In the genomic region with DNA sequence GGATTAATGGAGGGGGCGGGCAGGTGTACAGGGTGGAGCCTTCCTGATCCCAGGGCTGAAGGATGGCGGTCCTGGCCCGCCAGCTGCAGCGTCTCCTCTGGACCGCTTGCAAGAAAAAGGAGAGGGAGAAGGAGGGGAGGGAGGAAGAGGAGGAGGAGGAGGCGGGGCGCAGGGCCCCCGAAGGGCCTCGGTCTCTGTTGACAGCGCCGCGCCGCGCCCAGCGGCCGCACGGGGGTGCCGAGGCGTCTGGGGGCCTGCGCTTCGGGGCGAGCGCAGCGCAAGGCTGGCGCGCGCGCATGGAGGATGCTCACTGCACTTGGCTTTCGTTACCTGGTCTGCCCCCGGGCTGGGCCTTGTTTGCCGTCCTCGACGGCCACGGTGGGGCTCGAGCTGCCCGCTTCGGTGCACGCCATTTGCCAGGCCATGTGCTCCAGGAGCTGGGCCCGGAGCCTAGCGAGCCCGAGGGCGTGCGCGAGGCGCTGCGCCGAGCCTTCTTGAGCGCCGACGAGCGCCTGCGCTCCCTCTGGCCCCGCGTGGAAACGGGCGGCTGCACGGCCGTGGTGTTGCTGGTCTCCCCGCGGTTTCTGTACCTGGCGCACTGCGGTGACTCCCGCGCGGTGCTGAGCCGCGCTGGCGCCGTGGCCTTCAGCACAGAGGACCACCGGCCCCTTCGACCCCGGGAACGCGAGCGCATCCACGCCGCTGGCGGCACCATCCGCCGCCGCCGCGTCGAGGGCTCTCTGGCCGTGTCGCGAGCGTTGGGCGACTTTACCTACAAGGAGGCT, we compare ENCODE assay signal across 8 cellular contexts. TPM values are rescaled to one million over a fixed set of nuclear protein-coding genes. Genes with fewer than 3 reads are reported as not detected.
DNase-seq lines count a peak whose midpoint lies in the region; ATAC-seq, FAIRE-seq and TF ChIP-seq lines count a peak whose summit lies in the region.

A gene with protein sequence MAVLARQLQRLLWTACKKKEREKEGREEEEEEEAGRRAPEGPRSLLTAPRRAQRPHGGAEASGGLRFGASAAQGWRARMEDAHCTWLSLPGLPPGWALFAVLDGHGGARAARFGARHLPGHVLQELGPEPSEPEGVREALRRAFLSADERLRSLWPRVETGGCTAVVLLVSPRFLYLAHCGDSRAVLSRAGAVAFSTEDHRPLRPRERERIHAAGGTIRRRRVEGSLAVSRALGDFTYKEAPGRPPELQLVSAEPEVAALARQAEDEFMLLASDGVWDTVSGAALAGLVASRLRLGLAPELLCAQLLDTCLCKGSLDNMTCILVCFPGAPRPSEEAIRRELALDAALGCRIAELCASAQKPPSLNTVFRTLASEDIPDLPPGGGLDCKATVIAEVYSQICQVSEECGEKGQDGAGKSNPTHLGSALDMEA (plus strand): TSS at position 33 of the 785 bp plus-strand sequence. CDS start 30 bp downstream, at position 63.

- CTCF ChIA-PET in HEK293T (lab: Yijun Ruan, JAX): no interaction called here

- H3K36me3 ChIP-seq in SK-N-MC (ENCODE audit: insufficient read depth, low read length) (no peaks in the 10 kb centered on the region), keratinocyte (ENCODE audit: control insufficient read depth in 2 of 2, extremely low read depth in 1 of 2, insufficient read depth in 2 of 2, low read length in 2 of 2) (peaks cover 0 to 4% of the 10 kb centered on the region in 2 experiments)

- H4K20me1 ChIP-seq in keratinocyte (ENCODE audit: control insufficient read depth, extremely low read depth, insufficient read depth, low read length): no peaks in the 10 kb centered on the region

- POLR2A ChIA-PET in HEK293T (lab: Yijun Ruan, JAX): no interaction called here

- peaks cover 5% of the 10 kb centered on the region for H3K36me3 Mint-ChIP-seq in stimulated activated effector memory CD8-positive, alpha-beta T cell treated with anti-CD3 and anti-CD28 coated beads, Interleukin-12 subunit alpha, Interleukin-12 subunit beta, amount 100 ng/mL, for 72 hours

- no peak for FAIRE-seq in keratinocyte (lab: Jason Lieb, UNC)

- peak within 1 kb of the TSS; percentile 84 for H3K27ac Mint-ChIP-seq in stimulated activated effector memory CD8-positive, alpha-beta T cell treated with anti-CD3 and anti-CD28 coated beads, Interleukin-12 subunit alpha, Interleukin-12 subunit beta, amount 100 ng/mL, for 72 hours

- no peaks in the 10 kb centered on the region for H3K9me1 ChIP-seq in keratinocyte (ENCODE audit: control insufficient read depth, extremely low read depth, insufficient read depth, low read length)

- peaks cover 48% of the 10 kb centered on the region for H3K4me1 Mint-ChIP-seq in stimulated activated effector memory CD8-positive, alpha-beta T cell treated with anti-CD3 and anti-CD28 coated beads, Interleukin-12 subunit alpha, Interleukin-12 subunit beta, amount 100 ng/mL, for 72 hours

- H3K4me3 Mint-ChIP-seq in stimulated activated effector memory CD8-positive, alpha-beta T cell treated with anti-CD3 and anti-CD28 coated beads, Interleukin-12 subunit alpha, Interleukin-12 subunit beta, amount 100 ng/mL, for 72 hours: peak within 1 kb of the TSS; percentile 82

- H3K9me3 ChIP-seq in SK-N-MC (ENCODE audit: low read depth, low read length) (no peaks in the 10 kb centered on the region), keratinocyte (ENCODE audit: control insufficient read depth, low read depth, low read length) (no peaks in the 10 kb centered on the region)

- peak within 1 kb of the TSS; percentile 80 for H3K4me3 ChIP-seq in SK-N-MC
- H3K4me3 ChIP-seq in keratinocyte (ENCODE audit: control insufficient read depth in 2 of 3, extremely low read depth in 1 of 3, insufficient read depth in 2 of 3, low read depth in 1 of 3, low read length in 3 of 3): peak within 1 kb of the TSS; percentile 27 to 60 (median 41)

- H3K27ac ChIP-seq in SK-N-MC (no peak within 1 kb of the TSS), keratinocyte (ENCODE audit: control insufficient read depth, insufficient read depth, low read length) (peak within 1 kb of the TSS; percentile 26)

- no peaks in the 10 kb centered on the region for H3K27me3 ChIP-seq in keratinocyte (ENCODE audit: control insufficient read depth, extremely low read depth, insufficient read depth, low read length)

- H3K9ac ChIP-seq in SK-N-MC (ENCODE audit: insufficient read length): peak within 1 kb of the TSS; percentile 29
- H3K9ac ChIP-seq in keratinocyte (ENCODE audit: control insufficient read depth, extremely low read depth, insufficient read depth, low read length): peak within 1 kb of the TSS; percentile 44

- peak; percentile 41 for DNase-seq in NCI-H1436 (lab: John Stamatoyannopoulos, UW)
- DNase-seq in NCI-H1436 treated with DMSO at 0.1 percent for 48 hours (lab: John Stamatoyannopoulos, UW): no peak
- DNase-seq in SK-N-MC (ENCODE audit: low read depth, low spot score): no peak
- DNase-seq in astrocyte of the hippocampus (ENCODE audit: low read depth, low spot score): peak; percentile 56
- no peak for DNase-seq in keratinocyte (ENCODE audit: low read depth, low spot score)
- peak; percentile 54 to 84 for DNase-seq in stimulated activated effector memory CD8-positive, alpha-beta T cell treated with anti-CD3 and anti-CD28 coated beads, Interleukin-12 subunit alpha, Interleukin-12 subunit beta, amount 100 ng/mL, for 72 hours (ENCODE audit: low spot score in 2 of 2)
- no peak for DNase-seq in HEK293T (ENCODE audit: extremely low spot score)

- H3K4me1 ChIP-seq in keratinocyte (ENCODE audit: control insufficient read depth, extremely low read depth, insufficient read depth, low read length): peaks cover 11% of the 10 kb centered on the region

- TF ChIP-seq CTCF in keratinocyte (optimal IDR thresholded peaks at IDR 0.05 in 1 of 3, IDR thresholded peaks at IDR 0.05 in 1 of 3, conservative IDR thresholded peaks at IDR 0.05 in 1 of 3; ENCODE audit: extremely low read depth in 1 of 3, insufficient read depth in 2 of 3, low read length in 3 of 3): peak in 1 of 3 experiments; percentile 9

- H3K4me2 ChIP-seq in keratinocyte (ENCODE audit: control insufficient read depth, extremely low read depth, insufficient read depth, low read depth, low read length): peak within 1 kb of the TSS; percentile 85

- ATAC-seq in stimulated activated effector memory CD8-positive, alpha-beta T cell treated with anti-CD3 and anti-CD28 coated beads, Interleukin-12 subunit alpha, Interleukin-12 subunit beta, amount 100 ng/mL, for 72 hours: peak; percentile 73
- ATAC-seq in HG03439 (IDR thresholded peaks at IDR 0.05; ENCODE audit: unreplicated experiment): no peak

- H3K9me3 Mint-ChIP-seq in stimulated activated effector memory CD8-positive, alpha-beta T cell treated with anti-CD3 and anti-CD28 coated beads, Interleukin-12 subunit alpha, Interleukin-12 subunit beta, amount 100 ng/mL, for 72 hours: no peaks in the 10 kb centered on the region

- dilution Hi-C loops in keratinocyte (cut with MboI; ENCODE audit: extremely low pct_ligation_motif_present, low sequenced_read_pairs): no loop called here

- H2AFZ ChIP-seq in keratinocyte (ENCODE audit: control insufficient read depth, low read length): peak within 1 kb of the TSS; percentile 70

- H3K79me2 ChIP-seq in keratinocyte (ENCODE audit: control insufficient read depth, insufficient read depth, low read length): no peaks in the 10 kb centered on the region

TF ChIP-seq in HEK293T, 16 proteins besides CTCF, POLR2A, EP300 and RAD21:
- no peak for TF ChIP-seq HDGF (IDR thresholded peaks at IDR 0.05; ENCODE audit: borderline replicate concordance)
- TF ChIP-seq CTBP1 (IDR thresholded peaks at IDR 0.05; ENCODE audit: borderline replicate concordance): no peak
- TF ChIP-seq NFRKB (IDR thresholded peaks at IDR 0.05): no peak
- TF ChIP-seq FOXK2 (IDR thresholded peaks at IDR 0.05): no peak

RNA-seq across cellular contexts. Expression of the gene that starts here (rescaled TPM):
- 1.9 to 2.5 TPM (median 2.0 TPM) in 3 replicates for polyA plus RNA-seq in keratinocyte
- 0.64 TPM for polyA plus RNA-seq in keratinocyte (2011; ENCODE audit: low read depth)
- 1.6 and 2.1 TPM in 2 replicates for polyA plus RNA-seq in keratinocyte (2011; cell fraction: cytosol; rRNA removed)
- 1.4 and 1.9 TPM in 2 replicates for polyA plus RNA-seq in keratinocyte (2011; cell fraction: nucleus; rRNA removed)
- 1.2 and 2.1 TPM in 2 replicates for polyA plus RNA-seq in keratinocyte (2012; ENCODE audit: low replicate concordance)
- 0.42 TPM in 1 of 3 replicates, not detected in the others for polyA minus RNA-seq in keratinocyte
- not detected for polyA minus RNA-seq in keratinocyte (2011; cell fraction: cytosol; rRNA and poly(A)+ RNA removed)
- polyA minus RNA-seq in keratinocyte (2011; cell fraction: nucleus; rRNA and poly(A)+ RNA removed): not detected in 2 replicates

Comparison
In these comparisons a context has a peak if more than half of its experiments do, and no peak if none do; other contexts are left out.
1. DNase-seq: peak in NCI-H1436 (single experiment), astrocyte of the hippocampus (single experiment) and stimulated activated effector memory CD8-positive, alpha-beta T cell treated with anti-CD3 and anti-CD28 coated beads, Interleukin-12 subunit alpha, Interleukin-12 subunit beta, amount 100 ng/mL, for 72 hours (2 of 2); none in NCI-H1436 treated with DMSO at 0.1 percent for 48 hours (single experiment), SK-N-MC (single experiment), keratinocyte (single experiment) and HEK293T (single experiment).